Comparison of ENCODE assay signal across 8 cellular contexts in genomic region chr15:40435331-40436089, GRCh38. TPM values are rescaled to one million over a fixed set of nuclear protein-coding genes. Genes with fewer than 3 reads are reported as not detected.
DNase-seq lines count a peak whose midpoint lies in the region; ATAC-seq and TF ChIP-seq lines count a peak whose summit lies in the region.

No MANE protein-coding gene starts in this region.

- peak overlapping the region; percentile 0 for H2BK15ac ChIP-seq in neuronal stem cell (ENCODE audit: low read length)

- H3K4me3 ChIP-seq in AG04450 (ENCODE audit: low read depth, low read length) (peak overlapping the region; percentile 47; the same call in 1 of the 2 replicates), neuronal stem cell (ENCODE audit: low read length in 2 of 2) (peak overlapping the region; percentile 47 to 71)

- WGBS in neuronal stem cell (ENCODE audit: extremely low coverage in 2 of 2, insufficient read length in 2 of 2, insufficient replicate concordance in 1 of 2), 2 donors = no CpG with 5 or more reads among the region's 26 CpGs

- H3K9ac ChIP-seq in neuronal stem cell (ENCODE audit: low read depth, low read length, poor library complexity) = peak overlapping the region; percentile 0

- H3K27ac Mint-ChIP-seq in IgD-negative memory B cell = no peak overlapping the region

- H3K9me3 ChIP-seq in AG04450 (ENCODE audit: control insufficient read depth, insufficient read depth, low read length) (no peaks in the 10 kb centered on the region; the same call in 1 of the 2 replicates), neuronal stem cell (replicated peaks in 1 of 2; ENCODE audit: control insufficient read depth in 2 of 2, insufficient read depth in 1 of 2, low read depth in 1 of 2, low read length in 2 of 2) (no peaks in the 10 kb centered on the region)

- H3K18ac ChIP-seq in neuronal stem cell (ENCODE audit: low read length) = peak overlapping the region; percentile 86

- H2BK5ac ChIP-seq in neuronal stem cell (ENCODE audit: low read length) = peak overlapping the region; percentile 57

- H3K27ac ChIP-seq in AG04450 (ENCODE audit: low read depth, low read length) (no peak overlapping the region), neuronal stem cell (replicated peaks; ENCODE audit: low read length) (no peak overlapping the region)

- peak overlapping the region; percentile 94 for H2AFZ ChIP-seq in neuronal stem cell (ENCODE audit: low read length)

- H3K9me3 Mint-ChIP-seq in IgD-negative memory B cell = no peaks in the 10 kb centered on the region

- H3K4ac ChIP-seq in neuronal stem cell (ENCODE audit: low read length) = no peak overlapping the region

- peak overlapping the region; percentile 14 to 57 (median 36) for H3K4me3 Mint-ChIP-seq in IgD-negative memory B cell

- H4K8ac ChIP-seq in neuronal stem cell (ENCODE audit: low read depth, low read length) = no peak overlapping the region

- H3K4me1 Mint-ChIP-seq in IgD-negative memory B cell = peaks cover 15 to 18% (median 16%) of the 10 kb centered on the region in 3 donors

- peak overlapping the region; percentile 22 for H4K91ac ChIP-seq in neuronal stem cell (ENCODE audit: low read depth, low read length, poor library complexity)

- POLR2A ChIA-PET in AG04450 (lab: Yijun Ruan, JAX) = interaction anchor here (1.3 kb wide), 1 partner anchor 13 kb away, joined by 3 read pairs; no protein-coding TSS in a partner anchor

- H3K14ac ChIP-seq in neuronal stem cell (ENCODE audit: low read length) = no peak overlapping the region

- TF ChIP-seq CTCF in AG04450 (IDR thresholded peaks at IDR 0.05; ENCODE audit: low read depth, low read length) (no peak), omental fat pad (IDR thresholded peaks at IDR 0.05) (no peak), GM10266 (IDR thresholded peaks at IDR 0.05; ENCODE audit: control insufficient read depth, insufficient read depth, low read depth, missing control alignments) (no peak)

- peaks cover 69% of the 10 kb centered on the region for H3K27me3 ChIP-seq in AG04450 (ENCODE audit: control insufficient read depth, insufficient read depth, low read length)
- H3K27me3 ChIP-seq in neuronal stem cell (ENCODE audit: control insufficient read depth in 3 of 3, insufficient read depth in 3 of 3, low read depth in 1 of 3, low read length in 3 of 3) = peaks cover 3 to 66% (median 53%) of the 10 kb centered on the region in 3 experiments

- H3K4me2 ChIP-seq in neuronal stem cell (ENCODE audit: insufficient read depth, low read length, poor library complexity, severe bottlenecking) = peak overlapping the region; percentile 95

- ATAC-seq in omental fat pad (ENCODE audit: low FRiP score) (no peak), GM21825 (IDR thresholded peaks at IDR 0.05; ENCODE audit: unreplicated experiment) (no peak)

- DNase-seq in AG04450 (ENCODE audit: low read depth, low spot score) (no peak), epidermal melanocyte (ENCODE audit: insufficient read length, low spot score) (peak; percentile 16), neuronal stem cell (ENCODE audit: low spot score) (no peak), omental fat pad (ENCODE audit: low spot score) (no peak), NCI-H82 (lab: John Stamatoyannopoulos, UW) (no peak), GM10266 (ENCODE audit: extremely low spot score) (no peak)

- no peak overlapping the region for H2BK12ac ChIP-seq in neuronal stem cell (ENCODE audit: low read length)

- no peak overlapping the region for H3K23ac ChIP-seq in neuronal stem cell (ENCODE audit: low read depth, low read length, poor library complexity)

- CTCF ChIA-PET in AG04450 (lab: Charles Lee) = no interaction called here

- no peaks in the 10 kb centered on the region for H3K79me1 ChIP-seq in neuronal stem cell (ENCODE audit: low read depth, low read length)

- peaks cover 30 to 39% of the 10 kb centered on the region in 2 donors for H3K4me1 ChIP-seq in neuronal stem cell (ENCODE audit: control insufficient read depth in 2 of 2, insufficient read depth in 1 of 2, low read depth in 1 of 2, low read length in 2 of 2)

- peaks cover 7% of the 10 kb centered on the region for H3K36me3 Mint-ChIP-seq in IgD-negative memory B cell

- no peaks in the 10 kb centered on the region for H3K36me3 ChIP-seq in neuronal stem cell (replicated peaks in 1 of 2; ENCODE audit: control insufficient read depth in 2 of 2, insufficient read depth in 2 of 2, low read length in 2 of 2)

- peaks cover 34% of the 10 kb centered on the region for H3K27me3 Mint-ChIP-seq in IgD-negative memory B cell

- H2AK5ac ChIP-seq in neuronal stem cell (ENCODE audit: low read depth, low read length) = peak overlapping the region; percentile 2

- H2BK120ac ChIP-seq in neuronal stem cell (ENCODE audit: low read depth, low read length) = no peak overlapping the region

RNA-seq across cellular contexts. Expression of gene BAHD1, which starts 5.2 kb away (rescaled TPM):
- 2.8 and 4.2 TPM in 2 replicates for polyA plus RNA-seq in AG04450 (2011; rRNA removed)
- 4.3 and 6.8 TPM in 2 replicates for polyA minus RNA-seq in AG04450 (2011; rRNA and poly(A)+ RNA removed)
- 2.3 TPM for polyA plus RNA-seq in IgD-negative memory B cell
- 13.7 TPM for polyA plus RNA-seq in neuronal stem cell (2013, experiment 1 of 2)
- 14.1 TPM for polyA plus RNA-seq in neuronal stem cell (2013, experiment 2 of 2)
- 10 to 100 TPM in 3 of 4 donors, 1 to 10 TPM in 1; 9.7 to 17.4 (median 11.4) TPM for total RNA-seq in omental fat pad

RNA-seq across cellular contexts. Expression of gene IVD, which starts 29.9 kb away (rescaled TPM):
- polyA plus RNA-seq in AG04450 (2011; rRNA removed) = 49.3 and 49.4 TPM in 2 replicates
- polyA minus RNA-seq in AG04450 (2011; rRNA and poly(A)+ RNA removed) = 46.3 and 72.3 TPM in 2 replicates
- polyA plus RNA-seq in IgD-negative memory B cell = 55.5 TPM
- 22.3 TPM for polyA plus RNA-seq in neuronal stem cell (2013, experiment 1 of 2)
- polyA plus RNA-seq in neuronal stem cell (2013, experiment 2 of 2) = 23.4 TPM
- total RNA-seq in omental fat pad = 10 to 100 TPM; 45.0 to 63.5 (median 54.2) TPM

RNA-seq across cellular contexts. Expression of gene CHST14, which starts 35.3 kb away (rescaled TPM):
- polyA plus RNA-seq in AG04450 (2011; rRNA removed) (19.8 and 21.7 TPM in 2 replicates), IgD-negative memory B cell (1.8 TPM)
- 12.9 and 15.0 TPM in 2 replicates for polyA minus RNA-seq in AG04450 (2011; rRNA and poly(A)+ RNA removed)
- 24.1 TPM for polyA plus RNA-seq in neuronal stem cell (2013, experiment 1 of 2)
- polyA plus RNA-seq in neuronal stem cell (2013, experiment 2 of 2) = 23.7 TPM
- total RNA-seq in omental fat pad = 10 to 100 TPM in 3 of 4 donors, 1 to 10 TPM in 1; 6.6 to 17.8 (median 10.1) TPM

RNA-seq across cellular contexts. Expression of gene KNSTRN, which starts 53.0 kb away (rescaled TPM):
- polyA plus RNA-seq in AG04450 (2011; rRNA removed) (14.6 and 18.2 TPM in 2 replicates), IgD-negative memory B cell (4.6 TPM)
- 9.9 and 14.2 TPM in 2 replicates for polyA minus RNA-seq in AG04450 (2011; rRNA and poly(A)+ RNA removed)
- 81.2 TPM for polyA plus RNA-seq in neuronal stem cell (2013, experiment 1 of 2)
- polyA plus RNA-seq in neuronal stem cell (2013, experiment 2 of 2) = 77.0 TPM
- total RNA-seq in omental fat pad = 10 to 100 TPM in 2 of 4 donors, 1 to 10 TPM in 2; 5.8 to 16.0 (median 11.9) TPM
